9 cellular contexts compared by ENCODE assay signal in the genomic region with DNA sequence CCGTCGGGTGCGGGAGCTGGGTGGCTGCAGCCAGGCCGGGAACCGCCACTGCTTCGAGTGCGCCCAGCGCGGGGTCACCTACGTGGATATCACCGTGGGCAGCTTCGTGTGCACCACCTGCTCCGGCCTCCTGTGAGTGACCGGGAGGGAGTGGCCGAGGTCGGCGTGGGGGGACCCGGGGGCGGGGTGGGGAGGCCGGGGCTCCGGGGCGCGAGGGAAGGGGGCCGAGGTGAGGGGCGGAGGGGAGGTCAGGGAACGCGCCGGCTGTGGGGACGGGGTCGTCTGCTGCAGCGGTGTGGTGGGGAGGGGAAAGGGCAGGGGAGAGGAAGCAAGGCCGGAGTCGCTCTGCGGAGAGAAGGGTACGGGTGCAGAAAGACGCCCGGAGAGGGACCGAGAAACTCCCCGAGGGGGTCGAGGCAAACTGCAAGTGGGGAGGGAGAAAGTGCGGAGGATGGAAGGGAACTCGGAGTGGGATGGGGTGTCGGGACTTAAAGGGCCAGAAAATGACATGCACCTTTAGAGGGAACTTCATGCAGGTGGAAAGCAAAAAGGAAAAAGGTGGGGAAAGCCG. TPM values are rescaled to one million over a fixed set of nuclear protein-coding genes. Genes with fewer than 3 reads are reported as not detected.
DNase-seq lines count a peak whose midpoint lies in the region; ATAC-seq lines count a peak whose summit lies in the region.
"Had no signal": no experiment of that assay in that cellular context is flagged by ENCODE, and none has a peak within 500 bp of the region (broad histone marks: within the 10 kb centered on the region; RNA-seq: fewer than 3 reads in every experiment).

No MANE protein-coding gene starts in this region.

- peak overlapping the region; percentile 74 to 81 for H3K4me3 ChIP-seq in stomach smooth muscle (ENCODE audit: low read length in 2 of 2)

- peaks cover 13% of the 10 kb centered on the region for H3K4me1 ChIP-seq in stomach smooth muscle (ENCODE audit: control insufficient read depth, insufficient read depth, low read length)

- peak overlapping the region; percentile 85 for H3K27ac Mint-ChIP-seq in activated T-helper 1 cell treated with anti-CD3 and anti-CD28 coated beads, Interleukin-12 subunit alpha, Interleukin-12 subunit beta, Interleukin-2, Interleukin-4 antibody, amounts not matched to agents 30 ng/mL and 10 ng/mL and 1 ng/mL, durations not matched to agents 14 hours and 24 hours and 36 hours

- peaks cover 51% of the 10 kb centered on the region for H3K4me1 Mint-ChIP-seq in activated T-helper 1 cell treated with anti-CD3 and anti-CD28 coated beads, Interleukin-12 subunit alpha, Interleukin-12 subunit beta, Interleukin-2, Interleukin-4 antibody, amounts not matched to agents 30 ng/mL and 10 ng/mL and 1 ng/mL, durations not matched to agents 14 hours and 24 hours and 36 hours (ENCODE audit: low read depth)

- no peak for ATAC-seq in HG03139 (IDR thresholded peaks at IDR 0.05; ENCODE audit: unreplicated experiment)
- ATAC-seq in GM21619 (IDR thresholded peaks at IDR 0.05; ENCODE audit: unreplicated experiment), result no peak

- peak; percentile 54 for DNase-seq in NK-92 treated with Interleukin-12 subunit alpha and Interleukin-12 subunit beta, amount 100 ng/mL, for 24 hours (lab: John Stamatoyannopoulos, UW)
- no peak for DNase-seq in NK-92 (lab: John Stamatoyannopoulos, UW; ENCODE audit: unreplicated experiment)
- no peak for DNase-seq in activated T-helper 1 cell treated with anti-CD3 and anti-CD28 coated beads, Interleukin-12 subunit alpha, Interleukin-12 subunit beta, Interleukin-2, Interleukin-4 antibody, amounts not matched to agents 30 ng/mL and 10 ng/mL and 1 ng/mL, durations not matched to agents 14 hours and 24 hours and 36 hours (ENCODE audit: low spot score)
- peak; percentile 21 for DNase-seq in iPS-NIHi11 (ENCODE audit: low spot score)
- DNase-seq in MV-4-11 (lab: John Stamatoyannopoulos, UW), result no peak

- H3K9ac ChIP-seq in stomach smooth muscle (ENCODE audit: low read length in 2 of 2), result peak overlapping the region; percentile 51 to 72

- H3K27me3 ChIP-seq in stomach smooth muscle (ENCODE audit: control insufficient read depth in 1 of 2, insufficient read depth in 2 of 2, low read length in 2 of 2), result no peaks in the 10 kb centered on the region

- peak overlapping the region; percentile 49 for H3K27ac ChIP-seq in stomach smooth muscle (ENCODE audit: low read length)

- H3K9me3 Mint-ChIP-seq in activated T-helper 1 cell treated with anti-CD3 and anti-CD28 coated beads, Interleukin-12 subunit alpha, Interleukin-12 subunit beta, Interleukin-2, Interleukin-4 antibody, amounts not matched to agents 30 ng/mL and 10 ng/mL and 1 ng/mL, durations not matched to agents 14 hours and 24 hours and 36 hours, result no peaks in the 10 kb centered on the region

- peaks cover 33% of the 10 kb centered on the region for H3K36me3 Mint-ChIP-seq in activated T-helper 1 cell treated with anti-CD3 and anti-CD28 coated beads, Interleukin-12 subunit alpha, Interleukin-12 subunit beta, Interleukin-2, Interleukin-4 antibody, amounts not matched to agents 30 ng/mL and 10 ng/mL and 1 ng/mL, durations not matched to agents 14 hours and 24 hours and 36 hours (ENCODE audit: low read depth)

- intact Hi-C loops in activated T-helper 1 cell treated with anti-CD3 and anti-CD28 coated beads, Interleukin-12 subunit alpha, Interleukin-12 subunit beta, Interleukin-2, Interleukin-4 antibody, amounts not matched to agents 30 ng/mL and 10 ng/mL and 1 ng/mL, durations not matched to agents 14 hours and 24 hours and 36 hours (cut with micrococcal nuclease), result loop anchor here (1.0 kb wide), 6 partner anchors 11 to 134 kb away; a partner anchor contains a TSS

- peak overlapping the region; percentile 98 for H3K4me3 Mint-ChIP-seq in activated T-helper 1 cell treated with anti-CD3 and anti-CD28 coated beads, Interleukin-12 subunit alpha, Interleukin-12 subunit beta, Interleukin-2, Interleukin-4 antibody, amounts not matched to agents 30 ng/mL and 10 ng/mL and 1 ng/mL, durations not matched to agents 14 hours and 24 hours and 36 hours

- H3K9me3 ChIP-seq in stomach smooth muscle (ENCODE audit: control insufficient read depth in 2 of 2, low read length in 2 of 2), result no peaks in the 10 kb centered on the region

- no peaks in the 10 kb centered on the region for H3K27me3 Mint-ChIP-seq in activated T-helper 1 cell treated with anti-CD3 and anti-CD28 coated beads, Interleukin-12 subunit alpha, Interleukin-12 subunit beta, Interleukin-2, Interleukin-4 antibody, amounts not matched to agents 30 ng/mL and 10 ng/mL and 1 ng/mL, durations not matched to agents 14 hours and 24 hours and 36 hours (ENCODE audit: insufficient read depth)

- no peaks in the 10 kb centered on the region for H3K36me3 ChIP-seq in stomach smooth muscle (ENCODE audit: control insufficient read depth in 2 of 2, insufficient read depth in 2 of 2, low read length in 2 of 2)

RNA-seq across cellular contexts. Expression of a gene that starts 0.5 kb away (rescaled TPM):
- 113 and 124 TPM in 2 replicates for total RNA-seq in activated T-helper 1 cell treated with anti-CD3 and anti-CD28 coated beads, Interleukin-12 subunit alpha, Interleukin-12 subunit beta, Interleukin-2, Interleukin-4 antibody, amounts not matched to agents 30 ng/mL and 10 ng/mL and 1 ng/mL, durations not matched to agents 14 hours and 24 hours and 36 hours

RNA-seq across cellular contexts. Expression of a gene that starts 34.2 kb away (rescaled TPM):
- total RNA-seq in activated T-helper 1 cell treated with anti-CD3 and anti-CD28 coated beads, Interleukin-12 subunit alpha, Interleukin-12 subunit beta, Interleukin-2, Interleukin-4 antibody, amounts not matched to agents 30 ng/mL and 10 ng/mL and 1 ng/mL, durations not matched to agents 14 hours and 24 hours and 36 hours, result 9.1 and 11.2 TPM in 2 replicates

RNA-seq across cellular contexts. Expression of a gene that starts 46.4 kb away (rescaled TPM):
- 104 and 107 TPM in 2 replicates for total RNA-seq in activated T-helper 1 cell treated with anti-CD3 and anti-CD28 coated beads, Interleukin-12 subunit alpha, Interleukin-12 subunit beta, Interleukin-2, Interleukin-4 antibody, amounts not matched to agents 30 ng/mL and 10 ng/mL and 1 ng/mL, durations not matched to agents 14 hours and 24 hours and 36 hours

RNA-seq across cellular contexts. Expression of a gene that starts 46.6 kb away (rescaled TPM):
- total RNA-seq in activated T-helper 1 cell treated with anti-CD3 and anti-CD28 coated beads, Interleukin-12 subunit alpha, Interleukin-12 subunit beta, Interleukin-2, Interleukin-4 antibody, amounts not matched to agents 30 ng/mL and 10 ng/mL and 1 ng/mL, durations not matched to agents 14 hours and 24 hours and 36 hours, result 0.27 and 0.41 TPM in 2 replicates
- total RNA-seq: temporal lobe had no signal

RNA-seq across cellular contexts. Expression of a gene that starts 55.8 kb away (rescaled TPM):
- 0.23 and 0.37 TPM in 2 replicates for total RNA-seq in activated T-helper 1 cell treated with anti-CD3 and anti-CD28 coated beads, Interleukin-12 subunit alpha, Interleukin-12 subunit beta, Interleukin-2, Interleukin-4 antibody, amounts not matched to agents 30 ng/mL and 10 ng/mL and 1 ng/mL, durations not matched to agents 14 hours and 24 hours and 36 hours

Comparison
In these comparisons a context has a peak if more than half of its experiments do, and no peak if none do; other contexts are left out.
1. DNase-seq: peak in NK-92 treated with Interleukin-12 subunit alpha and Interleukin-12 subunit beta, amount 100 ng/mL, for 24 hours (single experiment) and iPS-NIHi11 (single experiment); none in NK-92 (single experiment), activated T-helper 1 cell treated with anti-CD3 and anti-CD28 coated beads, Interleukin-12 subunit alpha, Interleukin-12 subunit beta, Interleukin-2, Interleukin-4 antibody, amounts not matched to agents 30 ng/mL and 10 ng/mL and 1 ng/mL, durations not matched to agents 14 hours and 24 hours and 36 hours (single experiment) and MV-4-11 (single experiment).